Comparison of ENCODE assay signal across 8 cellular contexts in genomic region chr1:59393211-59394180, GRCh38.
DNase-seq lines count a peak whose midpoint lies in the region; ATAC-seq and TF ChIP-seq lines count a peak whose summit lies in the region.

No MANE protein-coding gene starts in this region.

- no peaks in the 10 kb centered on the region for H3K27me3 ChIP-seq in right atrium auricular region

- peaks cover 40% of the 10 kb centered on the region for H3K4me1 Mint-ChIP-seq in HFFc6 (ENCODE audit: low read depth)

- peak overlapping the region in 1 of 2 donors; percentile 10 for H3K4me3 ChIP-seq in right atrium auricular region

- TF ChIP-seq CTCF in HFFc6 (IDR thresholded peaks at IDR 0.05) (no peak), right atrium auricular region (IDR thresholded peaks at IDR 0.05) (no peak)

- ATAC-seq in GM19395 (IDR thresholded peaks at IDR 0.05; ENCODE audit: unreplicated experiment) (no peak), GM21390 (IDR thresholded peaks at IDR 0.05; ENCODE audit: unreplicated experiment) (no peak)

- no peaks in the 10 kb centered on the region for H3K36me3 ChIP-seq in right atrium auricular region

- DNase-seq in HFFc6 = peak; percentile 58
- DNase-seq in right atrium auricular region (ENCODE audit: low spot score) = peak; percentile 88
- DNase-seq in putamen (ENCODE audit: low spot score) = peak; percentile 41
- DNase-seq in DMS53 treated with DMSO at 0.1 percent for 48 hours (lab: John Stamatoyannopoulos, UW; ENCODE audit: unreplicated experiment) = no peak
- no peak for DNase-seq in NCI-H345 treated with DMSO at 0.1 percent for 48 hours (lab: John Stamatoyannopoulos, UW; ENCODE audit: unreplicated experiment)

- H3K36me3 Mint-ChIP-seq in HFFc6 (ENCODE audit: low read depth) = no peaks in the 10 kb centered on the region

- peaks cover 0 to 26% of the 10 kb centered on the region in 2 donors for H3K4me1 ChIP-seq in right atrium auricular region

- H3K4me3 Mint-ChIP-seq in HFFc6 = peak overlapping the region; percentile 42; the same call in 1 of the 2 replicates

- H3K27me3 Mint-ChIP-seq in HFFc6 (ENCODE audit: insufficient read depth) = no peaks in the 10 kb centered on the region; the same call in 1 of the 2 replicates

- peak overlapping the region; percentile 73 for H3K27ac Mint-ChIP-seq in HFFc6

- no peaks in the 10 kb centered on the region for H3K9me3 ChIP-seq in right atrium auricular region

- H3K9me3 Mint-ChIP-seq in HFFc6 = no peaks in the 10 kb centered on the region

- 46 to 51% (median 46%) methylated on average over 7 of the region's 7 CpGs for WGBS in adipose tissue, 3 donors

- H3K27ac ChIP-seq in adipose tissue (ENCODE audit: low read depth, low read length) (peak overlapping the region; percentile 77), right atrium auricular region (peak overlapping the region; percentile 84 to 93)

Comparison
In these comparisons a context has a peak if more than half of its experiments do, and no peak if none do; other contexts are left out.
1. DNase-seq: peak in HFFc6 (single experiment), right atrium auricular region (single experiment) and putamen (single experiment); none in DMS53 treated with DMSO at 0.1 percent for 48 hours (single experiment) and NCI-H345 treated with DMSO at 0.1 percent for 48 hours (single experiment).